In genomic region chr1:226033599-226034390, GRCh38 we compare ENCODE assay signal across 2 cellular contexts.
TF ChIP-seq lines count a peak whose summit lies in the region.

No MANE protein-coding gene starts in this region.

TF ChIP-seq in liver, 16 proteins besides CTCF, POLR2A, EP300 and RAD21:
- TF ChIP-seq JUND (IDR thresholded peaks at IDR 0.05) (no peak), GABPA (IDR thresholded peaks at IDR 0.05 in 1 of 2, conservative IDR thresholded peaks at IDR 0.05 in 1 of 2) (no peak), FOXA2 (IDR thresholded peaks at IDR 0.05) (no peak), FOXA1 (IDR thresholded peaks at IDR 0.05) (no peak), ATF3 (IDR thresholded peaks at IDR 0.05) (no peak), NR2F2 (IDR thresholded peaks at IDR 0.05) (no peak), HNF4G (IDR thresholded peaks at IDR 0.05) (no peak), HNF4A (conservative IDR thresholded peaks at IDR 0.05) (no peak), RXRA (IDR thresholded peaks at IDR 0.05) (no peak), ZBTB33 (IDR thresholded peaks at IDR 0.05) (no peak), EGR1 (IDR thresholded peaks at IDR 0.05; ENCODE audit: low read depth in 2 of 2) (no peak), YY1 (IDR thresholded peaks at IDR 0.05) (no peak), TAF1 (conservative IDR thresholded peaks at IDR 0.05) (no peak), MAX (IDR thresholded peaks at IDR 0.05) (no peak), SP1 (IDR thresholded peaks at IDR 0.05) (no peak)

TF ChIP-seq in HepG2, 621 proteins besides CTCF, POLR2A, EP300 and RAD21:
- TF ChIP-seq THRA (CRISPR knock-in tag; IDR thresholded peaks at IDR 0.05; ENCODE audit: borderline replicate concordance): no peak
- no peak for TF ChIP-seq HOXA5 (CRISPR knock-in tag; IDR thresholded peaks at IDR 0.05)
- no peak for TF ChIP-seq ZNF713 (CRISPR knock-in tag; IDR thresholded peaks at IDR 0.05)
- TF ChIP-seq ZSCAN5A (CRISPR knock-in tag; IDR thresholded peaks at IDR 0.05; ENCODE audit: borderline replicate concordance): no peak
- TF ChIP-seq POGZ (CRISPR knock-in tag; IDR thresholded peaks at IDR 0.05): no peak
- TF ChIP-seq ZNF609 (CRISPR knock-in tag; IDR thresholded peaks at IDR 0.05; ENCODE audit: borderline replicate concordance): no peak
- TF ChIP-seq DBP (CRISPR knock-in tag; IDR thresholded peaks at IDR 0.05; ENCODE audit: not compliant biosample characterization): no peak
- TF ChIP-seq ZNF234 (CRISPR knock-in tag; conservative IDR thresholded peaks at IDR 0.05): no peak
- TF ChIP-seq GABPB1 (CRISPR knock-in tag; IDR thresholded peaks at IDR 0.05): no peak
- no peak for TF ChIP-seq HDAC1 (CRISPR knock-in tag; IDR thresholded peaks at IDR 0.05)
- no peak for TF ChIP-seq POGK (CRISPR knock-in tag; conservative IDR thresholded peaks at IDR 0.05)
- no peak for TF ChIP-seq THAP8 (CRISPR knock-in tag; IDR thresholded peaks at IDR 0.05; ENCODE audit: borderline replicate concordance)
